In the genomic region with DNA sequence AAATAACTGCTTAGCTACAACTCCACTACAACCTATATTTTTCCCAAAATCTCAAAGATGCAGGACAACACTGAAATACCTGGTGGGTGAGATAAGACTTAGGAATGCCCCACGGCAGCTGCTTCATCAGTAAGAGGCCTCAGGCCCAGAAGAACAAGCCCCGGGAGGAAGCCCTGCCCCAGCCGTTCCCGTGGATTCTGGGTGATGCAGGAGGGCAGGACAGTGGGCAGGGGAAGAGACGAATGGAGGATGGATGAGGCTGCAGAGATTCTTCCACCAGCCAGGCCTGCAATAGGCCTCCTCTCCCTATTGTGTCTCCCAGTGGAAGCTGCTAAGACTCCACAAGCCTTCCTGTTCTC, we compare ENCODE assay signal across 1 cellular context.
TF ChIP-seq lines count a peak whose summit lies in the region.

No MANE protein-coding gene starts in this region.

TF ChIP-seq in HEK293T, 16 proteins besides CTCF, POLR2A, EP300 and RAD21 (continued from another document):
- no peak for TF ChIP-seq FOXA1 (IDR thresholded peaks at IDR 0.05)
- no peak for TF ChIP-seq HDGF (IDR thresholded peaks at IDR 0.05; ENCODE audit: borderline replicate concordance)
- TF ChIP-seq TARDBP (IDR thresholded peaks at IDR 0.05): no peak
- TF ChIP-seq, protein P1, sequence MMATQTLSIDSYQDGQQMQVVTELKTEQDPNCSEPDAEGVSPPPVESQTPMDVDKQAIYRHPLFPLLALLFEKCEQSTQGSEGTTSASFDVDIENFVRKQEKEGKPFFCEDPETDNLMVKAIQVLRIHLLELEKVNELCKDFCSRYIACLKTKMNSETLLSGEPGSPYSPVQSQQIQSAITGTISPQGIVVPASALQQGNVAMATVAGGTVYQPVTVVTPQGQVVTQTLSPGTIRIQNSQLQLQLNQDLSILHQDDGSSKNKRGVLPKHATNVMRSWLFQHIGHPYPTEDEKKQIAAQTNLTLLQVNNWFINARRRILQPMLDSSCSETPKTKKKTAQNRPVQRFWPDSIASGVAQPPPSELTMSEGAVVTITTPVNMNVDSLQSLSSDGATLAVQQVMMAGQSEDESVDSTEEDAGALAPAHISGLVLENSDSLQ (IDR thresholded peaks at IDR 0.05): no peak
- no peak for TF ChIP-seq SP1 (IDR thresholded peaks at IDR 0.05)
- TF ChIP-seq ARNT (IDR thresholded peaks at IDR 0.05): no peak
- no peak for TF ChIP-seq FOXM1 (IDR thresholded peaks at IDR 0.05; ENCODE audit: borderline replicate concordance)
